Comparison of ENCODE assay signal across 15 cellular contexts in genomic region chr10:44990965-44991364, GRCh38. TPM values are rescaled to one million over a fixed set of nuclear protein-coding genes. Genes with fewer than 3 reads are reported as not detected.
DNase-seq lines count a peak whose midpoint lies in the region; ATAC-seq and TF ChIP-seq lines count a peak whose summit lies in the region.
"Had no signal": no experiment of that assay in that cellular context is flagged by ENCODE, and none has a peak within 500 bp of the region (broad histone marks: within the 10 kb centered on the region; RNA-seq: fewer than 3 reads in every experiment).

No MANE protein-coding gene starts in this region.

- H3K27ac ChIP-seq in upper lobe of left lung = peak overlapping the region in 3 of 4 donors; percentile 34 to 92 (median 65)
- H3K27ac ChIP-seq: 22Rv1 had no signal

- no peaks in the 10 kb centered on the region for H3K36me3 Mint-ChIP-seq in activated naive CD4-positive, alpha-beta T cell treated with anti-CD3 and anti-CD28 coated beads for 36 hours (ENCODE audit: low read depth)

- CTCF ChIA-PET in activated naive CD4-positive, alpha-beta T cell treated with anti-CD3 and anti-CD28 coated beads for 36 hours (lab: Charles Lee) = interaction anchor here (1.2 to 1.4 kb wide), 2 partner anchors 15 to 61 kb away, joined by 3 read pairs; no protein-coding TSS in a partner anchor

- H3K9me3 ChIP-seq in upper lobe of left lung = no peaks in the 10 kb centered on the region
- H3K9me3 ChIP-seq: stomach had no signal

- peaks cover 13% of the 10 kb centered on the region for H3K4me1 Mint-ChIP-seq in activated naive CD4-positive, alpha-beta T cell treated with anti-CD3 and anti-CD28 coated beads for 36 hours (ENCODE audit: low read depth)

- TF ChIP-seq POLR2A in upper lobe of left lung (IDR thresholded peaks at IDR 0.05) = no peak

- no peak overlapping the region for H3K4me3 ChIP-seq in upper lobe of left lung
- H3K4me3 ChIP-seq: cardiac muscle cell, stomach had no signal

- TF ChIP-seq CTCF in upper lobe of left lung (IDR thresholded peaks at IDR 0.05) = no peak

- H3K27me3 Mint-ChIP-seq in activated naive CD4-positive, alpha-beta T cell treated with anti-CD3 and anti-CD28 coated beads for 36 hours (ENCODE audit: low read depth) = no peaks in the 10 kb centered on the region

- peaks cover 50 to 78% (median 59%) of the 10 kb centered on the region in 4 donors for H3K4me1 ChIP-seq in upper lobe of left lung

- peak; percentile 47 for DNase-seq in activated CD8-positive, alpha-beta memory T cell treated with anti-CD3 and anti-CD28 coated beads for 24 hours
- no peak for DNase-seq in activated CD8-positive, alpha-beta memory T cell treated with anti-CD3 and anti-CD28 coated beads, Interleukin-2, amount 50 U/mL, for 48 hours
- DNase-seq in ecto neural progenitor cell (ENCODE audit: low spot score) (peak; percentile 35), mucosa of gallbladder (ENCODE audit: low spot score) (peak; percentile 6), upper lobe of left lung (no peak), SKM-1 treated with dmso at 0.1 percent for 144 hours (lab: John Stamatoyannopoulos, UW; ENCODE audit: unreplicated experiment) (no peak)
- DNase-seq in activated naive CD4-positive, alpha-beta T cell treated with anti-CD3 and anti-CD28 coated beads for 36 hours = no peak
- DNase-seq: HFFc6, NCI-H1417 treated with DMSO at 0.1 percent for 48 hours, NCI-H2171 treated with DMSO at 0.1 percent for 48 hours, stomach had no signal

- H3K9me3 Mint-ChIP-seq in activated naive CD4-positive, alpha-beta T cell treated with anti-CD3 and anti-CD28 coated beads for 36 hours = no peaks in the 10 kb centered on the region
- H3K9me3 Mint-ChIP-seq: HFFc6; T-helper 2 cell treated with Interferon-gamma antibody and Interleukin-4, amounts not matched to agents 5 μg/mL and 100 μg/mL, for 36 hours had no signal

- intact Hi-C loops in activated naive CD4-positive, alpha-beta T cell treated with anti-CD3 and anti-CD28 coated beads for 36 hours (cut with micrococcal nuclease) = loop anchor here (1.0 kb wide), 1 partner anchor 59 kb away; no protein-coding TSS in a partner anchor

- TF ChIP-seq EP300 in upper lobe of left lung (IDR thresholded peaks at IDR 0.05) = no peak

- no peak overlapping the region for H3K27ac Mint-ChIP-seq in activated naive CD4-positive, alpha-beta T cell treated with anti-CD3 and anti-CD28 coated beads for 36 hours
- H3K27ac Mint-ChIP-seq: HFFc6; T-helper 2 cell treated with Interferon-gamma antibody and Interleukin-4, amounts not matched to agents 5 μg/mL and 100 μg/mL, for 36 hours had no signal

- no peak overlapping the region for H3K4me3 Mint-ChIP-seq in activated naive CD4-positive, alpha-beta T cell treated with anti-CD3 and anti-CD28 coated beads for 36 hours
- H3K4me3 Mint-ChIP-seq: HFFc6; T-helper 2 cell treated with Interferon-gamma antibody and Interleukin-4, amounts not matched to agents 5 μg/mL and 100 μg/mL, for 36 hours had no signal

- ATAC-seq in upper lobe of left lung (ENCODE audit: low FRiP score in 2 of 2) (no peak), GM18870 (IDR thresholded peaks at IDR 0.05; ENCODE audit: unreplicated experiment) (no peak)

- no peaks in the 10 kb centered on the region for H3K27me3 ChIP-seq in upper lobe of left lung
- H3K27me3 ChIP-seq: cardiac muscle cell, stomach had no signal

- H3K36me3 ChIP-seq in upper lobe of left lung = peaks cover 0 to 32% (median 15%) of the 10 kb centered on the region in 4 donors

- 91 to 98% methylated on average over 6 to 7 of the region's 7 CpGs for WGBS in upper lobe of left lung, 2 donors

RNA-seq across cellular contexts. Expression of gene ZNF22, which starts 9.8 kb away (rescaled TPM):
- total RNA-seq in mucosa of gallbladder (16.5 TPM), upper lobe of left lung (10 to 100 TPM in 4 of 6 donors, 1 to 10 TPM in 2; 8.4 to 26.9 (median 18.4) TPM)
- 10 to 100 TPM; 18.7 to 19.5 TPM for total RNA-seq in activated naive CD4-positive, alpha-beta T cell treated with anti-CD3 and anti-CD28 coated beads for 36 hours

RNA-seq across cellular contexts. Expression of gene DEPP1, which starts 12.4 kb away (rescaled TPM):
- total RNA-seq in mucosa of gallbladder (45.8 TPM), upper lobe of left lung (100 to 1,000 TPM in 3 of 6 donors, 10 to 100 TPM in 3; 42.0 to 405 (median 95.6) TPM)
- total RNA-seq in activated naive CD4-positive, alpha-beta T cell treated with anti-CD3 and anti-CD28 coated beads for 36 hours = 1 to 10 TPM; 2.4 to 3.2 TPM

RNA-seq across cellular contexts. Expression of gene RASSF4, which starts 31.4 kb away (rescaled TPM):
- total RNA-seq in mucosa of gallbladder (41.9 TPM), upper lobe of left lung (100 to 1,000 TPM in 1 of 6 donors, 10 to 100 TPM in 5; 23.4 to 194 (median 48.0) TPM)
- total RNA-seq in activated naive CD4-positive, alpha-beta T cell treated with anti-CD3 and anti-CD28 coated beads for 36 hours = 1 to 10 TPM; 1.1 to 2.2 TPM

Comparison
In these comparisons a context has a peak if more than half of its experiments do, and no peak if none do; other contexts are left out.
1. DNase-seq: peak in activated CD8-positive, alpha-beta memory T cell treated with anti-CD3 and anti-CD28 coated beads for 24 hours (single experiment), ecto neural progenitor cell (single experiment) and mucosa of gallbladder (single experiment); none in activated CD8-positive, alpha-beta memory T cell treated with anti-CD3 and anti-CD28 coated beads, Interleukin-2, amount 50 U/mL, for 48 hours (single experiment), upper lobe of left lung (0 of 2), activated naive CD4-positive, alpha-beta T cell treated with anti-CD3 and anti-CD28 coated beads for 36 hours (single experiment) and SKM-1 treated with dmso at 0.1 percent for 144 hours (single experiment).
2. RNA of gene DEPP1, which starts 12.4 kb away (total RNA-seq): 42.0 to 405 TPM in upper lobe of left lung and 45.8 TPM in mucosa of gallbladder (single experiment); 2.4 to 3.2 TPM in activated naive CD4-positive, alpha-beta T cell treated with anti-CD3 and anti-CD28 coated beads for 36 hours; every median in the first group is over 10 times any median in the second.
3. RNA of gene RASSF4, which starts 31.4 kb away (total RNA-seq): 23.4 to 194 TPM in upper lobe of left lung and 41.9 TPM in mucosa of gallbladder (single experiment); 1.1 to 2.2 TPM in activated naive CD4-positive, alpha-beta T cell treated with anti-CD3 and anti-CD28 coated beads for 36 hours; every median in the first group is over 4 times any median in the second.